22 cellular contexts compared by ENCODE assay signal in the genomic region with DNA sequence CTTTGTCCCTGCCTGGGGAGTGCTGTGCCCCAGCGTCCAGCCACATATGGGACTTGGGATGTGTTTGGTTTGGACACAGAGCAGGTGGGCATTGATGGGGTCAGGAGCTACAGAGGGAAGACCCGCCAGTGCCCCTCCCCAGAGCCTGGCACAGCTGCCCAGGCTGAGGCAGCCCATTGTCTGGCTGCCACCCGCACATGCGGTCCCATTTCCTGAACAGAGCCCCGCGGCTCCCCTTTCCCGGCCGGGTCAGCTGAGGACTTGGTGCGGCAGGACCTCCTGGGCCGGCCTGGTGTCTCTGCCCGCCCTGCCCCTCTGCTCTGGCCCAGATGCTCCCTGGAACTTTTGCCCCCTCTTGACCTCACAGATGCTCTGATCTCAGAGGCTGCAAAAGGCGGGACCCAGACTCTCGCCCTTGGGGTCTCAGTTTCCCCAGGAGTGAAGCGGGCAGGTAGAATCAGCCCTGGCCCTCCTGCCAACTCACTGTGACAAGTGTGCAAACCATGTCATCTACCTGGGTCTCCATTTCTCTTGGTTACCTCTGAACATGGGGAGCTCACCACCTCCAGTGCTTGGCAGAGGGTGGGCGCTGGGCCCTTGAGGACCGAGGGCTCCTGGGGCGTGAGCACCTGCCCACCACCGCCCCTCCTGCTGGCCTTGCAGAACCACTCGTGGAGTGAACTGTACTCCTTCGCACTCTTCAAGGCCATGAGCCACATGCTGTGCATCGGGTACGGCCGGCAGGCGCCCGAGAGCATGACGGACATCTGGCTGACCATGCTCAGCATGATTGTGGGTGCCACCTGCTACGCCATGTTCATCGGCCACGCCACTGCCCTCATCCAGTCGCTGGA. TPM values are rescaled to one million over a fixed set of nuclear protein-coding genes. Genes with fewer than 3 reads are reported as not detected.
DNase-seq lines count a peak whose midpoint lies in the region; ATAC-seq, FAIRE-seq and TF ChIP-seq lines count a peak whose summit lies in the region.
"Had no signal": no experiment of that assay in that cellular context is flagged by ENCODE, and none has a peak within 500 bp of the region (broad histone marks: within the 10 kb centered on the region; RNA-seq: fewer than 3 reads in every experiment).

No MANE protein-coding gene starts in this region.

- 88% methylated on average over 29 of the region's 30 CpGs; no CpG with 5 or more reads in 1 of the 2 experiments for WGBS in H1 (ENCODE audit: extremely low coverage in 1 of 2, insufficient coverage in 1 of 2, insufficient read length in 1 of 2, insufficient replicate concordance in 2 of 2, low coverage in 1 of 2, low lambda C conversion rate in 2 of 2, missing lambda C conversion rate in 1 of 2), 2 experiments

- ATAC-seq in GM19452 (IDR thresholded peaks at IDR 0.05; ENCODE audit: unreplicated experiment), result no peak
- ATAC-seq: Right ventricle myocardium inferior had no signal

- H3K9me3 Mint-ChIP-seq in T-helper 2 cell treated with Interferon-gamma antibody and Interleukin-4, amounts not matched to agents 5 μg/mL and 100 μg/mL, for 36 hours, result no peaks in the 10 kb centered on the region
- H3K9me3 Mint-ChIP-seq in mesothelial cell of epicardium, result no peaks in the 10 kb centered on the region

- H4K91ac ChIP-seq in H1 (replicated peaks; ENCODE audit: insufficient read length, low read length), result peak overlapping the region; percentile 19

- no peaks in the 10 kb centered on the region for H3K27me3 Mint-ChIP-seq in T-helper 2 cell treated with Interferon-gamma antibody and Interleukin-4, amounts not matched to agents 5 μg/mL and 100 μg/mL, for 36 hours (ENCODE audit: low read depth)
- H3K27me3 Mint-ChIP-seq in mesothelial cell of epicardium (ENCODE audit: low read depth), result no peaks in the 10 kb centered on the region
- H3K27me3 Mint-ChIP-seq: CD4-positive, alpha-beta memory T cell had no signal

- H3K18ac ChIP-seq in H1 (ENCODE audit: extremely low read depth, low read length), result no peak overlapping the region

- no peak overlapping the region for H4K5ac ChIP-seq in H1 (ENCODE audit: insufficient read length, low read depth, low read length)

- no peaks in the 10 kb centered on the region for H3K36me3 ChIP-seq in H1 (ENCODE audit: control insufficient read depth in 2 of 4, insufficient read depth in 4 of 4, low read length in 3 of 4)

- TF ChIP-seq EP300 in H1 (IDR thresholded peaks at IDR 0.05; ENCODE audit: borderline replicate concordance in 1 of 2, low read depth in 2 of 2, low read length in 2 of 2), result no peak

- H3K4me3 Mint-ChIP-seq in T-helper 2 cell treated with Interferon-gamma antibody and Interleukin-4, amounts not matched to agents 5 μg/mL and 100 μg/mL, for 36 hours, result no peak overlapping the region
- H3K4me3 Mint-ChIP-seq in mesothelial cell of epicardium, result no peak overlapping the region

- no peak overlapping the region for H4K8ac ChIP-seq in H1 (ENCODE audit: extremely low read depth, insufficient read depth, low read length)

- H3K27ac ChIP-seq in H1 (ENCODE audit: low read depth, low read length) (no peak overlapping the region), temporal lobe (ENCODE audit: low read depth, low read length) (peak overlapping the region; percentile 61)
- H3K27ac ChIP-seq: 22Rv1, GM23248 had no signal

- no peaks in the 10 kb centered on the region for H3K27me3 ChIP-seq in H1 (replicated peaks in 1 of 4; ENCODE audit: control insufficient read depth in 3 of 4, extremely low read depth in 1 of 4, insufficient read depth in 3 of 4, low read length in 3 of 4)

- H2BK12ac ChIP-seq in H1 (ENCODE audit: low read depth, low read length), result no peak overlapping the region

- no peak overlapping the region for H2BK5ac ChIP-seq in H1 (ENCODE audit: low read depth, low read length)

- no peak overlapping the region for H2AK5ac ChIP-seq in H1 (ENCODE audit: low read depth, low read length)

- H3K4me1 ChIP-seq in H1 (replicated peaks in 1 of 4; ENCODE audit: control insufficient read depth in 3 of 4, insufficient read depth in 4 of 4, low read length in 3 of 4), result no peaks in the 10 kb centered on the region

- no peak overlapping the region for H2BK120ac ChIP-seq in H1 (replicated peaks; ENCODE audit: low read depth, low read length)

- no peak overlapping the region for H2AFZ ChIP-seq in H1 (ENCODE audit: low read length)
- H2AFZ ChIP-seq: GM23248 had no signal

- H3K23me2 ChIP-seq in H1 (ENCODE audit: low read depth, low read length), result no peaks in the 10 kb centered on the region

- POLR2A ChIA-PET in H1 (lab: Charles Lee; ENCODE audit: partially characterized antibody), result interaction anchor here (1.0 to 1.5 kb wide), 3 partner anchors 24 to 36 kb away, joined by 3 read pairs; no protein-coding TSS in a partner anchor

- TF ChIP-seq RAD21 in H1 (IDR thresholded peaks at IDR 0.05 in 1 of 2, conservative IDR thresholded peaks at IDR 0.05 in 1 of 2; ENCODE audit: low read depth in 2 of 2, low read length in 2 of 2), result no peak

- no peak overlapping the region for H2BK15ac ChIP-seq in H1 (ENCODE audit: low read length)

- H3K56ac ChIP-seq in H1 (replicated peaks; ENCODE audit: insufficient read length, low read depth, low read length), result no peak overlapping the region

- peaks cover 0 to 18% of the 10 kb centered on the region in 2 experiments; a peak in 1 of 4 replicates for H3K9me3 ChIP-seq in H1 (ENCODE audit: insufficient read depth in 2 of 2, low read depth in 1 of 2, low read length in 1 of 2)

- H3K4me3 ChIP-seq in H1 (ENCODE audit: extremely low read depth in 1 of 4, insufficient read depth in 2 of 4, low read depth in 3 of 4, low read length in 4 of 4), result no peak overlapping the region
- H3K4me3 ChIP-seq: GM23248 had no signal

- no peak overlapping the region for H3K14ac ChIP-seq in H1 (ENCODE audit: insufficient read length)

- no peak overlapping the region for H2BK20ac ChIP-seq in H1 (ENCODE audit: low read length)

- DNase-seq in T-helper 2 cell treated with Interferon-gamma antibody and Interleukin-4, amounts not matched to agents 5 μg/mL and 100 μg/mL, for 36 hours (ENCODE audit: low spot score), result no peak
- DNase-seq in T-helper 2 cell (no peak), H1 (ENCODE audit: low read depth in 1 of 2, low spot score in 2 of 2) (no peak), myocyte (ENCODE audit: low read depth) (peak; percentile 20), mesothelial cell of epicardium (ENCODE audit: low spot score in 2 of 2, unreplicated experiment in 2 of 2) (no peak), cerebellar nuclear complex (lab: John Stamatoyannopoulos, UW) (no peak)
- DNase-seq: CD4-positive, alpha-beta memory T cell; DMS153; GDM1; GM23248; NCI-H1092 treated with DMSO at 0.1 percent for 48 hours; NCI-H1694 treated with DMSO at 0.1 percent for 48 hours; NCI-H510A; NCI-H748 treated with DMSO at 0.1 percent for 48 hours; NK-92 treated with Interleukin-12 subunit alpha and Interleukin-12 subunit beta, amount 100 ng/mL, for 24 hours had no signal

- peak overlapping the region; percentile 26 for H3K27ac Mint-ChIP-seq in T-helper 2 cell treated with Interferon-gamma antibody and Interleukin-4, amounts not matched to agents 5 μg/mL and 100 μg/mL, for 36 hours
- no peak overlapping the region for H3K27ac Mint-ChIP-seq in mesothelial cell of epicardium

- no peak for TF ChIP-seq POLR2A in H1 (IDR thresholded peaks at IDR 0.05; ENCODE audit: control extremely low read depth in 1 of 2, low read depth in 2 of 2, low read length in 2 of 2)

- no peaks in the 10 kb centered on the region; the same call in 1 of the 2 replicates for H3K79me1 ChIP-seq in H1 (ENCODE audit: low read depth, low read length)

- no peak for TF ChIP-seq CTCF in H1 (IDR thresholded peaks at IDR 0.05; ENCODE audit: control extremely low read depth in 1 of 3, insufficient read depth in 1 of 3, low read depth in 1 of 3, low read length in 3 of 3)
- TF ChIP-seq CTCF in mesothelial cell of epicardium (IDR thresholded peaks at IDR 0.05; ENCODE audit: unreplicated experiment), result no peak

- H3K79me2 ChIP-seq in H1 (ENCODE audit: control insufficient read depth in 1 of 2, insufficient read depth in 2 of 2, low read length in 2 of 2), result no peaks in the 10 kb centered on the region

- no peaks in the 10 kb centered on the region for H4K20me1 ChIP-seq in H1 (replicated peaks in 1 of 2; ENCODE audit: control insufficient read depth in 1 of 2, insufficient read depth in 2 of 2, low read length in 2 of 2)

- H3K9ac ChIP-seq in H1 (replicated peaks in 1 of 4; ENCODE audit: extremely low read depth in 1 of 4, low read depth in 3 of 4, low read length in 3 of 4), result no peak overlapping the region
- H3K9ac ChIP-seq: GM23248 had no signal

- FAIRE-seq in H1 (lab: Jason Lieb, UNC), result no peak
- FAIRE-seq: RCC 7860 had no signal

- peaks cover 3% of the 10 kb centered on the region for H3K4me1 Mint-ChIP-seq in T-helper 2 cell treated with Interferon-gamma antibody and Interleukin-4, amounts not matched to agents 5 μg/mL and 100 μg/mL, for 36 hours (ENCODE audit: low read depth)
- H3K4me1 Mint-ChIP-seq in mesothelial cell of epicardium, result peaks cover 4% of the 10 kb centered on the region

- no peak overlapping the region for H3K4me2 ChIP-seq in H1 (ENCODE audit: insufficient read depth in 1 of 2, low read depth in 2 of 2, low read length in 2 of 2)

- H3K4ac ChIP-seq in H1 (replicated peaks; ENCODE audit: insufficient read length, low read depth, low read length), result no peak overlapping the region

- no peaks in the 10 kb centered on the region for H3K36me3 Mint-ChIP-seq in T-helper 2 cell treated with Interferon-gamma antibody and Interleukin-4, amounts not matched to agents 5 μg/mL and 100 μg/mL, for 36 hours (ENCODE audit: low read depth)
- no peaks in the 10 kb centered on the region for H3K36me3 Mint-ChIP-seq in mesothelial cell of epicardium

- CTCF ChIA-PET in H1 (lab: Charles Lee; ENCODE audit: partially characterized antibody), result interaction anchor here (1.0 to 2.4 kb wide), 6 partner anchors 19 to 97 kb away, joined by 3 to 12 read pairs (median 8); no protein-coding TSS in a partner anchor

- H3K23ac ChIP-seq in H1 (ENCODE audit: insufficient read length), result no peak overlapping the region

RNA-seq across cellular contexts. Expression of a gene that starts 17.8 kb away (rescaled TPM):
- 3.6 and 4.0 TPM in 2 replicates for total RNA-seq in H1 (2021; fragmentation: NEBNext Ultra II Directional; extraction: Animal tissue kit (Norgen Biotek cat#: 25700))
- 1.0 and 1.9 TPM in 2 replicates for polyA plus RNA-seq in H1 (2011; rRNA removed)
- polyA plus RNA-seq in H1 (2011; cell fraction: cytosol; rRNA removed), result 1.3 TPM
- 3.2 TPM for polyA plus RNA-seq in H1 (2011; cell fraction: nucleus; rRNA removed)
- polyA plus RNA-seq in H1 (2012, experiment 1 of 2), result 1.6 to 4.6 TPM (median 3.9 TPM) in 4 replicates
- 2.2 TPM for polyA plus RNA-seq in H1 (2012, experiment 2 of 2)
- polyA plus RNA-seq in H1 (2013, experiment 1 of 2), result 3.0 TPM
- 3.2 TPM for polyA plus RNA-seq in H1 (2013, experiment 2 of 2)
- 1.6 and 4.2 TPM in 2 replicates for polyA minus RNA-seq in H1 (2011; rRNA and poly(A)+ RNA removed)
- polyA minus RNA-seq in H1 (2011; cell fraction: cytosol; rRNA and poly(A)+ RNA removed), result 2.5 TPM
- 1.4 TPM for polyA minus RNA-seq in H1 (2011; cell fraction: nucleus; rRNA and poly(A)+ RNA removed)
- 2.9 and 3.5 TPM in 2 replicates for total RNA-seq in myocyte
- 13.1 TPM for polyA plus RNA-seq in myocyte (2012)
- 9.1 TPM for total RNA-seq in temporal lobe
- 1.1 to 1.6 TPM (median 1.5 TPM) in 3 replicates for total RNA-seq in mesothelial cell of epicardium
- polyA plus RNA-seq: CD4-positive, alpha-beta memory T cell had no signal

RNA-seq across cellular contexts. Expression of a gene that starts 25.8 kb away (rescaled TPM):
- total RNA-seq in H1 (2021; fragmentation: NEBNext Ultra II Directional; extraction: Animal tissue kit (Norgen Biotek cat#: 25700)), result 110 and 111 TPM in 2 replicates
- 93.0 and 119 TPM in 2 replicates for polyA plus RNA-seq in H1 (2011; rRNA removed)
- polyA plus RNA-seq in H1 (2011; cell fraction: cytosol; rRNA removed), result 84.7 TPM
- polyA plus RNA-seq in H1 (2011; cell fraction: nucleus; rRNA removed), result 444 TPM
- 84.6 to 159 TPM (median 148 TPM) in 4 replicates for polyA plus RNA-seq in H1 (2012, experiment 1 of 2)
- 84.5 TPM for polyA plus RNA-seq in H1 (2012, experiment 2 of 2)
- 105 TPM for polyA plus RNA-seq in H1 (2013, experiment 1 of 2)
- 97.6 TPM for polyA plus RNA-seq in H1 (2013, experiment 2 of 2)
- polyA minus RNA-seq in H1 (2011; rRNA and poly(A)+ RNA removed), result 132 and 217 TPM in 2 replicates
- 86.2 TPM for polyA minus RNA-seq in H1 (2011; cell fraction: cytosol; rRNA and poly(A)+ RNA removed)
- 105 TPM for polyA minus RNA-seq in H1 (2011; cell fraction: nucleus; rRNA and poly(A)+ RNA removed)
- total RNA-seq in myocyte (47.7 and 54.3 TPM in 2 replicates), temporal lobe (11.3 TPM), mesothelial cell of epicardium (49.5 to 56.4 TPM (median 56.4 TPM) in 3 replicates)
- 64.9 TPM for polyA plus RNA-seq in myocyte (2012)

RNA-seq across cellular contexts. Expression of a gene that starts 32.2 kb away (rescaled TPM):
- total RNA-seq in H1 (2021; fragmentation: NEBNext Ultra II Directional; extraction: Animal tissue kit (Norgen Biotek cat#: 25700)), result 1.7 and 1.9 TPM in 2 replicates
- polyA plus RNA-seq in H1 (2011; rRNA removed), result 0.44 and 0.99 TPM in 2 replicates
- 1.3 TPM for polyA plus RNA-seq in H1 (2011; cell fraction: cytosol; rRNA removed)
- polyA plus RNA-seq in H1 (2011; cell fraction: nucleus; rRNA removed), result 4.9 TPM
- 1.9 to 3.1 TPM (median 2.3 TPM) in 4 replicates for polyA plus RNA-seq in H1 (2012, experiment 1 of 2)
- polyA plus RNA-seq in H1 (2012, experiment 2 of 2), result 0.64 TPM
- 0.85 TPM for polyA plus RNA-seq in H1 (2013, experiment 1 of 2)
- polyA plus RNA-seq in H1 (2013, experiment 2 of 2), result 0.81 TPM
- polyA minus RNA-seq in H1 (2011; rRNA and poly(A)+ RNA removed), result 0.22 TPM in 1 of 2 replicates, not detected in the other
- 0.73 TPM for polyA minus RNA-seq in H1 (2011; cell fraction: cytosol; rRNA and poly(A)+ RNA removed)
- polyA minus RNA-seq in H1 (2011; cell fraction: nucleus; rRNA and poly(A)+ RNA removed), result 0.90 TPM
- 0.16 and 0.21 TPM in 2 replicates for total RNA-seq in myocyte
- 0.61 TPM for polyA plus RNA-seq in myocyte (2012)
- total RNA-seq in temporal lobe, result 0.25 TPM
- 0.25 to 0.38 TPM in 2 of 3 replicates, not detected in the other for total RNA-seq in mesothelial cell of epicardium
- total RNA-seq: Daoy, Right ventricle myocardium inferior had no signal
- polyA plus RNA-seq: AG04450; CD4-positive, alpha-beta memory T cell; GM23248 had no signal

RNA-seq across cellular contexts. Expression of a gene that starts 35.1 kb away (rescaled TPM):
- total RNA-seq in H1 (2021; fragmentation: NEBNext Ultra II Directional; extraction: Animal tissue kit (Norgen Biotek cat#: 25700)), result 726 and 743 TPM in 2 replicates
- 1,055 and 1,381 TPM in 2 replicates for polyA plus RNA-seq in H1 (2011; rRNA removed)
- polyA plus RNA-seq in H1 (2011; cell fraction: cytosol; rRNA removed), result 777 TPM
- polyA plus RNA-seq in H1 (2011; cell fraction: nucleus; rRNA removed), result 835 TPM
- 563 to 829 TPM (median 731 TPM) in 4 replicates for polyA plus RNA-seq in H1 (2012, experiment 1 of 2)
- 1,009 TPM for polyA plus RNA-seq in H1 (2012, experiment 2 of 2)
- 1,327 TPM for polyA plus RNA-seq in H1 (2013, experiment 1 of 2)
- polyA plus RNA-seq in H1 (2013, experiment 2 of 2), result 1,362 TPM
- 300 and 353 TPM in 2 replicates for polyA minus RNA-seq in H1 (2011; rRNA and poly(A)+ RNA removed)
- polyA minus RNA-seq in H1 (2011; cell fraction: cytosol; rRNA and poly(A)+ RNA removed), result 459 TPM
- 278 TPM for polyA minus RNA-seq in H1 (2011; cell fraction: nucleus; rRNA and poly(A)+ RNA removed)
- 519 and 528 TPM in 2 replicates for total RNA-seq in myocyte
- polyA plus RNA-seq in myocyte (2012), result 577 TPM
- 91.2 TPM for total RNA-seq in temporal lobe
- total RNA-seq in mesothelial cell of epicardium, result 414 to 431 TPM (median 414 TPM) in 3 replicates

RNA-seq across cellular contexts. Expression of a gene that starts 55.5 kb away (rescaled TPM):
- total RNA-seq in H1 (2021; fragmentation: NEBNext Ultra II Directional; extraction: Animal tissue kit (Norgen Biotek cat#: 25700)), result 64.7 and 68.0 TPM in 2 replicates
- 21.8 and 56.5 TPM in 2 replicates for polyA plus RNA-seq in H1 (2011; rRNA removed)
- 41.8 TPM for polyA plus RNA-seq in H1 (2011; cell fraction: cytosol; rRNA removed)
- polyA plus RNA-seq in H1 (2011; cell fraction: nucleus; rRNA removed), result 90.9 TPM
- 43.7 to 67.7 TPM (median 63.8 TPM) in 4 replicates for polyA plus RNA-seq in H1 (2012, experiment 1 of 2)
- 52.5 TPM for polyA plus RNA-seq in H1 (2012, experiment 2 of 2)
- 85.5 TPM for polyA plus RNA-seq in H1 (2013, experiment 1 of 2)
- polyA plus RNA-seq in H1 (2013, experiment 2 of 2), result 80.6 TPM
- 5.7 and 7.1 TPM in 2 replicates for polyA minus RNA-seq in H1 (2011; rRNA and poly(A)+ RNA removed)
- polyA minus RNA-seq in H1 (2011; cell fraction: cytosol; rRNA and poly(A)+ RNA removed), result 31.9 TPM
- polyA minus RNA-seq in H1 (2011; cell fraction: nucleus; rRNA and poly(A)+ RNA removed), result 33.1 TPM
- 86.4 and 94.6 TPM in 2 replicates for total RNA-seq in myocyte
- polyA plus RNA-seq in myocyte (2012), result 77.1 TPM
- 11.8 TPM for total RNA-seq in temporal lobe
- 41.6 to 47.3 TPM (median 47.1 TPM) in 3 replicates for total RNA-seq in mesothelial cell of epicardium
